2 cellular contexts compared by ENCODE assay signal in genomic region chr3:87088984-87089841, GRCh38.
TF ChIP-seq lines count a peak whose summit lies in the region.

No MANE protein-coding gene starts in this region.

TF ChIP-seq in liver, 16 proteins besides CTCF, POLR2A, EP300 and RAD21 (continued from another document):
- TF ChIP-seq MAX (IDR thresholded peaks at IDR 0.05) = no peak
- peak; percentile 41 for TF ChIP-seq TAF1 (conservative IDR thresholded peaks at IDR 0.05)

TF ChIP-seq in HepG2, 621 proteins besides CTCF, POLR2A, EP300 and RAD21 (continued from another document):
- TF ChIP-seq ETS1 (CRISPR knock-in tag; IDR thresholded peaks at IDR 0.05) (no peak), SSRP1 (CRISPR knock-in tag; IDR thresholded peaks at IDR 0.05) (no peak), ONECUT2 (CRISPR knock-in tag; IDR thresholded peaks at IDR 0.05) (no peak), MIXL1 (CRISPR knock-in tag; IDR thresholded peaks at IDR 0.05) (no peak), NONO (IDR thresholded peaks at IDR 0.05) (no peak), NONO (CRISPR knock-in tag; conservative IDR thresholded peaks at IDR 0.05) (no peak), ZNF75D (CRISPR knock-in tag; IDR thresholded peaks at IDR 0.05; ENCODE audit: borderline replicate concordance) (no peak), MEF2D (CRISPR knock-in tag; IDR thresholded peaks at IDR 0.05) (no peak), ARHGAP35 (CRISPR knock-in tag; IDR thresholded peaks at IDR 0.05; ENCODE audit: borderline replicate concordance) (no peak), ZNF557 (CRISPR knock-in tag; IDR thresholded peaks at IDR 0.05) (no peak), ZNF709 (CRISPR knock-in tag; IDR thresholded peaks at IDR 0.05) (no peak), POLR2AphosphoS5 (IDR thresholded peaks at IDR 0.05; ENCODE audit: low read depth, low read length) (no peak), ZNF512 (CRISPR knock-in tag; IDR thresholded peaks at IDR 0.05) (no peak), TAF15 (IDR thresholded peaks at IDR 0.05; ENCODE audit: low read depth, low read length, poor library complexity, severe bottlenecking) (no peak)
